In genomic region chr15:95307115-95307514, GRCh38 we compare ENCODE assay signal across 6 cellular contexts.
"Had no signal": no experiment of that assay in that cellular context is flagged by ENCODE, and none has a peak within 500 bp of the region (broad histone marks: within the 10 kb centered on the region; RNA-seq: fewer than 3 reads in every experiment).

No MANE protein-coding gene starts in this region.

- DNase-seq: IMR-90, KBM-7 had no signal

- FAIRE-seq: HepG2, HTR-8/SVneo, K562 had no signal

- ATAC-seq: HepG2, K562 had no signal

- H3K4me3 ChIP-seq: K562 had no signal

- H3K27ac ChIP-seq: HL-60 had no signal
